31 cellular contexts compared by ENCODE assay signal in genomic region chr19:48359123-48359522, GRCh38. TPM values are rescaled to one million over a fixed set of nuclear protein-coding genes. Genes with fewer than 3 reads are reported as not detected.
"Had no signal": no experiment of that assay in that cellular context is flagged by ENCODE, and none has a peak within 500 bp of the region (broad histone marks: within the 10 kb centered on the region; RNA-seq: fewer than 3 reads in every experiment).

No MANE protein-coding gene starts in this region.

- DNase-seq: stimulated activated CD4-positive, alpha-beta T cell treated with anti-CD3 and anti-CD28 coated beads, Interleukin-2, amount 100 ng/mL, for 48 hours; stimulated activated CD4-positive, alpha-beta T cell treated with anti-CD3 and anti-CD28 coated beads, Interleukin-4, amount 100 ng/mL, for 1 hour; stimulated activated CD4-positive, alpha-beta T cell treated with anti-CD3 and anti-CD28 coated beads, Interleukin-4, amount 100 ng/mL, for 24 hours; stimulated activated CD4-positive, alpha-beta T cell treated with anti-CD3 and anti-CD28 coated beads, Interleukin-4, amount 100 ng/mL, for 4 hours; stimulated activated CD8-positive, alpha-beta memory T cell treated with anti-CD3 and anti-CD28 coated beads, Interleukin-4, amount 100 ng/mL, for 48 hours; stimulated activated naive B cell treated with anti-CD40 and anti-IgM and Interleukin-4, amounts not matched to agents 10 μg/mL and 1 μg/mL and 100 μg/mL, for 72 hours; stimulated activated naive CD4-positive, alpha-beta T cell; stimulated activated naive CD4-positive, alpha-beta T cell treated with Interleukin-2 at 50 U/mL for 16 hours; stimulated activated naive CD8-positive, alpha-beta T cell treated with anti-CD3 and anti-CD28 coated beads, Interleukin-15, amount 100 ng/mL, for 72 hours; stimulated activated naive CD8-positive, alpha-beta T cell treated with anti-CD3 and anti-CD28 coated beads, Interleukin-15, Interleukin-2, amounts not matched to agents 100 U/mL and 50 U/mL, for 24 hours; stomach; substantia nigra; testis; thyroid gland; tibial artery; transverse colon; upper lobe of left lung; upper lobe of right lung; uterus had no signal

- H3K36me3 ChIP-seq: suprapubic skin, thoracic aorta, thyroid gland, transverse colon, upper lobe of right lung, uterus, vagina had no signal

- H3K4me3 Mint-ChIP-seq: stimulated activated effector memory CD8-positive, alpha-beta T cell treated with anti-CD3 and anti-CD28 coated beads, Interleukin-12 subunit alpha, Interleukin-12 subunit beta, amount 100 ng/mL, for 72 hours; stimulated activated memory B cell treated with anti-CD40 and anti-IgM and Interleukin-4, amounts not matched to agents 10 μg/mL and 1 μg/mL and 100 μg/mL, for 72 hours; stimulated activated naive B cell treated with anti-CD40 and anti-IgM and Interleukin-4, amounts not matched to agents 10 μg/mL and 1 μg/mL and 100 μg/mL, for 72 hours; stimulated activated naive CD8-positive, alpha-beta T cell treated with anti-CD3 and anti-CD28 coated beads, Interleukin-15, amount 100 ng/mL, for 72 hours; stimulated activated naive CD8-positive, alpha-beta T cell treated with anti-CD3 and anti-CD28 coated beads, Interleukin-15, Interleukin-2, amounts not matched to agents 100 ng/mL and 50 ng/mL, for 24 hours; type B pancreatic cell had no signal

- H3K4me3 ChIP-seq: stomach, suprapubic skin, testis, thoracic aorta, thyroid gland, tibial artery, tibial nerve, transverse colon, upper lobe of left lung, upper lobe of right lung, uterus, vagina had no signal

- H3K27me3 ChIP-seq: stomach, suprapubic skin, testis, thyroid gland, tibial artery, tibial nerve, transverse colon, upper lobe of left lung, upper lobe of right lung, uterus, vagina had no signal

- H3K27ac Mint-ChIP-seq: stimulated activated effector memory CD8-positive, alpha-beta T cell treated with anti-CD3 and anti-CD28 coated beads, Interleukin-12 subunit alpha, Interleukin-12 subunit beta, amount 100 ng/mL, for 72 hours; stimulated activated memory B cell treated with anti-CD40 and anti-IgM and Interleukin-4, amounts not matched to agents 10 μg/mL and 1 μg/mL and 100 μg/mL, for 72 hours; stimulated activated naive CD8-positive, alpha-beta T cell treated with anti-CD3 and anti-CD28 coated beads, Interleukin-15, Interleukin-2, amounts not matched to agents 100 ng/mL and 50 ng/mL, for 24 hours; type B pancreatic cell had no signal

- H3K9me3 ChIP-seq: stomach, suprapubic skin, testis, thoracic aorta, thyroid gland, tibial artery, tibial nerve, transverse colon, upper lobe of left lung, upper lobe of right lung, uterus, vagina had no signal

- ATAC-seq: stimulated activated effector memory CD8-positive, alpha-beta T cell treated with anti-CD3 and anti-CD28 coated beads, Interleukin-12 subunit alpha, Interleukin-12 subunit beta, amount 100 ng/mL, for 72 hours; stimulated activated memory B cell treated with anti-CD40 and anti-IgM and Interleukin-4, amounts not matched to agents 10 μg/mL and 1 μg/mL and 100 μg/mL, for 72 hours; stimulated activated naive B cell treated with anti-CD40 and anti-IgM and Interleukin-4, amounts not matched to agents 10 μg/mL and 1 μg/mL and 100 μg/mL, for 72 hours; stimulated activated naive CD8-positive, alpha-beta T cell treated with anti-CD3 and anti-CD28 coated beads, Interleukin-15, amount 100 ng/mL, for 72 hours; stimulated activated naive CD8-positive, alpha-beta T cell treated with anti-CD3 and anti-CD28 coated beads, Interleukin-15, Interleukin-2, amounts not matched to agents 100 U/mL and 50 U/mL, for 24 hours; upper lobe of right lung had no signal

- H3K9me3 Mint-ChIP-seq: stimulated activated effector memory CD8-positive, alpha-beta T cell treated with anti-CD3 and anti-CD28 coated beads, Interleukin-12 subunit alpha, Interleukin-12 subunit beta, amount 100 ng/mL, for 72 hours; stimulated activated memory B cell treated with anti-CD40 and anti-IgM and Interleukin-4, amounts not matched to agents 10 μg/mL and 1 μg/mL and 100 μg/mL, for 72 hours; stimulated activated naive B cell treated with anti-CD40 and anti-IgM and Interleukin-4, amounts not matched to agents 10 μg/mL and 1 μg/mL and 100 μg/mL, for 72 hours; stimulated activated naive CD8-positive, alpha-beta T cell treated with anti-CD3 and anti-CD28 coated beads, Interleukin-15, amount 100 ng/mL, for 72 hours; stimulated activated naive CD8-positive, alpha-beta T cell treated with anti-CD3 and anti-CD28 coated beads, Interleukin-15, Interleukin-2, amounts not matched to agents 100 ng/mL and 50 ng/mL, for 24 hours; type B pancreatic cell had no signal

- H3K27ac ChIP-seq: stomach, suprapubic skin, testis, thoracic aorta, thyroid gland, tibial artery, tibial nerve, transverse colon, upper lobe of left lung, upper lobe of right lung, uterus, vagina had no signal

- H3K36me3 Mint-ChIP-seq: type B pancreatic cell had no signal

- H3K27me3 Mint-ChIP-seq: stimulated activated memory B cell treated with anti-CD40 and anti-IgM and Interleukin-4, amounts not matched to agents 10 μg/mL and 1 μg/mL and 100 μg/mL, for 72 hours; stimulated activated naive B cell treated with anti-CD40 and anti-IgM and Interleukin-4, amounts not matched to agents 10 μg/mL and 1 μg/mL and 100 μg/mL, for 72 hours; stimulated activated naive CD8-positive, alpha-beta T cell treated with anti-CD3 and anti-CD28 coated beads, Interleukin-15, amount 100 ng/mL, for 72 hours; type B pancreatic cell had no signal

- H3K4me1 ChIP-seq: upper lobe of right lung, uterus had no signal

RNA-seq across cellular contexts. Expression of gene SYNGR4, which starts 5.0 kb away (rescaled TPM):
- total RNA-seq: stomach, subcutaneous adipose tissue, suprapubic skin, temporal lobe, thoracic aorta, thyroid gland, tibial nerve, transverse colon, upper lobe of left lung, upper lobe of right lung, ureter, urinary bladder, uterus, vagina had no signal

RNA-seq across cellular contexts. Expression of gene GRIN2D, which starts 34.3 kb away (rescaled TPM):
- total RNA-seq: vagina had no signal
